Comparison of ENCODE assay signal across 23 cellular contexts in genomic region chr18:30622104-30622503, GRCh38.
"Had no signal": no experiment of that assay in that cellular context is flagged by ENCODE, and none has a peak within 500 bp of the region (broad histone marks: within the 10 kb centered on the region; RNA-seq: fewer than 3 reads in every experiment).

No MANE protein-coding gene starts in this region.

- H3K36me3 ChIP-seq: colonic mucosa, esophagus squamous epithelium, heart right ventricle, left lung, lower lobe of right lung had no signal

- H3K9me3 Mint-ChIP-seq: dendritic cell treated with granulocyte-macrophage colony-stimulating factor and Interleukin-4, amounts not matched to agents 40 ng/mL and 50 ng/mL, for 4 days had no signal

- H3K36me3 Mint-ChIP-seq: mesothelial cell of epicardium had no signal

- H3K27ac Mint-ChIP-seq: dendritic cell treated with granulocyte-macrophage colony-stimulating factor and Interleukin-4, amounts not matched to agents 40 ng/mL and 50 ng/mL, for 4 days; effector memory CD8-positive, alpha-beta T cell; endodermal cell; mesothelial cell of epicardium had no signal

- H3K4me1 ChIP-seq: colonic mucosa, esophagus squamous epithelium, heart right ventricle, left lung, lower lobe of right lung had no signal

- H3K4me3 ChIP-seq: colonic mucosa, esophagus squamous epithelium, heart right ventricle, left lung, lower lobe of right lung, mucosa of descending colon had no signal

- H3K27me3 ChIP-seq: colonic mucosa, esophagus squamous epithelium, heart right ventricle, left lung had no signal

- H3K27ac ChIP-seq: colonic mucosa, epithelial cell of prostate, esophagus squamous epithelium, heart right ventricle, left lung, lower lobe of right lung had no signal

- H3K27me3 Mint-ChIP-seq: dendritic cell treated with granulocyte-macrophage colony-stimulating factor and Interleukin-4, amounts not matched to agents 40 ng/mL and 50 ng/mL, for 4 days; effector memory CD8-positive, alpha-beta T cell had no signal

- ATAC-seq: effector memory CD8-positive, alpha-beta T cell; esophagus mucosa; heart right ventricle; left cardiac atrium; left lung; left ventricle myocardium superior; lower lobe of right lung; mucosa of descending colon had no signal

- H3K9me3 ChIP-seq: colonic mucosa, esophagus squamous epithelium, left lung, lower lobe of right lung, mucosa of descending colon had no signal

- DNase-seq: cerebellar nuclear complex; colonic mucosa; cortex of kidney; effector CD8-positive, alpha-beta T cell; effector memory CD8-positive, alpha-beta T cell; endodermal cell; erythroblast; esophagus squamous epithelium; foreskin fibroblast; glutamatergic neuron; head of caudate nucleus; heart right ventricle; hippocampal formation; left cardiac atrium; left lung; left ventricle myocardium superior; lower lobe of right lung; mesenchymal stem cell; mucosa of descending colon had no signal

- H3K4me3 Mint-ChIP-seq: dendritic cell treated with granulocyte-macrophage colony-stimulating factor and Interleukin-4, amounts not matched to agents 40 ng/mL and 50 ng/mL, for 4 days; effector memory CD8-positive, alpha-beta T cell; endodermal cell; mesothelial cell of epicardium had no signal
